ENCODE assay signal across 14 cellular contexts in the genomic region with DNA sequence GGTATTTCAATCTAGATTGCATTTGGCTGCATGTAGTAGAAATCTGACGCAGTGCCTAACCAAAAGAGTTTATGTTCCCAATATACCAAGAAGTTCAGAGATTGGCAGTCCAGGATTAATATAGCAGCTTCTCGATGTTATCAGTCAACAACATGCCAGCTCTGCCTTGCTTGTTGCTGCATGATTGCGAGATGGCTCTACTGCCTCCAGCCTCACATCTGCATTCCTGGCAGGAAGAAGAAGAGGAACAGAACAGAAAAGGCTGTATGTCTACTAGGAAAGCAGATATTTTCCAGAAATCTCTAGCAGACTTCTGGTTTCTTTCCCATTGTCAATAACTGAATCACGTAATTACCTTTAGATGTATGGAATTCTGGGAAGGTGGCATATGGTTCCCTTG.
A peak's percentile ranks its signal among the peaks of the same experiment; 100 is the strongest.
DNase-seq lines count a peak whose midpoint lies in the region; ATAC-seq and TF ChIP-seq lines count a peak whose summit lies in the region.
"Had no signal": no experiment of that assay in that cellular context is flagged by ENCODE, and none has a peak within 500 bp of the region (broad histone marks: within the 10 kb centered on the region; RNA-seq: fewer than 3 reads in every experiment).

No MANE protein-coding gene starts in this region.

- 36% methylated on average over 4 of the region's 4 CpGs for WGBS in suprapubic skin

- H3K27ac Mint-ChIP-seq in activated naive CD8-positive, alpha-beta T cell treated with anti-CD3 and anti-CD28 coated beads, Interleukin-2, amount 50 U/mL, for 24 hours = no peak overlapping the region

- no peak overlapping the region for H3K4me3 ChIP-seq in suprapubic skin
- H3K4me3 ChIP-seq: A549, GM23248, K562 had no signal

- no peaks in the 10 kb centered on the region for H3K9me3 ChIP-seq in suprapubic skin
- H3K9me3 ChIP-seq: A549 had no signal

- no peaks in the 10 kb centered on the region for H3K9me3 Mint-ChIP-seq in activated naive CD8-positive, alpha-beta T cell treated with anti-CD3 and anti-CD28 coated beads, Interleukin-2, amount 50 U/mL, for 24 hours

- no peaks in the 10 kb centered on the region for H3K36me3 ChIP-seq in suprapubic skin

- H3K27ac ChIP-seq in VCaP (peak overlapping the region; percentile 85), foreskin keratinocyte (no peak overlapping the region), suprapubic skin (peak overlapping the region; percentile 78)
- H3K27ac ChIP-seq: A549, GM23248 had no signal

- DNase-seq in Right ventricle myocardium inferior (ENCODE audit: missing footprints) (no peak), cardiac septum (ENCODE audit: low spot score) (no peak), foreskin keratinocyte (peak; percentile 23 to 56), suprapubic skin (ENCODE audit: low spot score in 2 of 2) (no peak)
- no peak for DNase-seq in activated naive CD8-positive, alpha-beta T cell treated with anti-CD3 and anti-CD28 coated beads, Interleukin-2, amount 50 U/mL, for 24 hours
- DNase-seq: C1 segment of cervical spinal cord, GF-D8, GM23248, NCI-H1930, NCI-H748 treated with DMSO at 0.1 percent for 48 hours had no signal

- H3K27me3 ChIP-seq in foreskin keratinocyte = no peaks in the 10 kb centered on the region
- no peaks in the 10 kb centered on the region for H3K27me3 ChIP-seq in suprapubic skin

- H3K4me3 Mint-ChIP-seq in activated naive CD8-positive, alpha-beta T cell treated with anti-CD3 and anti-CD28 coated beads, Interleukin-2, amount 50 U/mL, for 24 hours = no peak overlapping the region

- peaks cover 12% of the 10 kb centered on the region for H3K4me1 ChIP-seq in foreskin keratinocyte
- H3K4me1 ChIP-seq in suprapubic skin = peaks cover 19% of the 10 kb centered on the region
- H3K4me1 ChIP-seq: A549 had no signal

- H3K27me3 Mint-ChIP-seq in activated naive CD8-positive, alpha-beta T cell treated with anti-CD3 and anti-CD28 coated beads, Interleukin-2, amount 50 U/mL, for 24 hours = peaks cover 32% of the 10 kb centered on the region

- TF ChIP-seq CTCF in VCaP (conservative IDR thresholded peaks at IDR 0.05) (no peak), foreskin keratinocyte (conservative IDR thresholded peaks at IDR 0.05) (no peak), suprapubic skin (IDR thresholded peaks at IDR 0.05) (no peak)

- peak; percentile 41 for ATAC-seq in Right ventricle myocardium inferior
- ATAC-seq in foreskin keratinocyte = peak; percentile 28
- no peak for ATAC-seq in HG03280 (IDR thresholded peaks at IDR 0.05; ENCODE audit: unreplicated experiment)
- no peak for ATAC-seq in activated naive CD8-positive, alpha-beta T cell treated with anti-CD3 and anti-CD28 coated beads, Interleukin-2, amount 50 U/mL, for 24 hours
- ATAC-seq: A549, K562 had no signal

- H3K36me3 Mint-ChIP-seq in activated naive CD8-positive, alpha-beta T cell treated with anti-CD3 and anti-CD28 coated beads, Interleukin-2, amount 50 U/mL, for 24 hours (ENCODE audit: low read depth) = no peaks in the 10 kb centered on the region

- H3K4me1 Mint-ChIP-seq in activated naive CD8-positive, alpha-beta T cell treated with anti-CD3 and anti-CD28 coated beads, Interleukin-2, amount 50 U/mL, for 24 hours = no peaks in the 10 kb centered on the region

- no peak for TF ChIP-seq POLR2A in suprapubic skin (IDR thresholded peaks at IDR 0.05)

- TF ChIP-seq EP300 in suprapubic skin (IDR thresholded peaks at IDR 0.05) = no peak

- intact Hi-C loops in Right ventricle myocardium inferior (cut with DNase I) (no loop called here), cardiac septum (cut with DNase I) (no loop called here)

Comparison
In these comparisons a context has a peak if more than half of its experiments do, and no peak if none do; other contexts are left out.
1. ATAC-seq: peak in Right ventricle myocardium inferior (single experiment) and foreskin keratinocyte (single experiment); none in HG03280 (single experiment) and activated naive CD8-positive, alpha-beta T cell treated with anti-CD3 and anti-CD28 coated beads, Interleukin-2, amount 50 U/mL, for 24 hours (single experiment).
2. DNase-seq: peak in foreskin keratinocyte (2 of 2); none in Right ventricle myocardium inferior (single experiment), cardiac septum (single experiment), suprapubic skin (0 of 2) and activated naive CD8-positive, alpha-beta T cell treated with anti-CD3 and anti-CD28 coated beads, Interleukin-2, amount 50 U/mL, for 24 hours (single experiment).